In the genomic region with DNA sequence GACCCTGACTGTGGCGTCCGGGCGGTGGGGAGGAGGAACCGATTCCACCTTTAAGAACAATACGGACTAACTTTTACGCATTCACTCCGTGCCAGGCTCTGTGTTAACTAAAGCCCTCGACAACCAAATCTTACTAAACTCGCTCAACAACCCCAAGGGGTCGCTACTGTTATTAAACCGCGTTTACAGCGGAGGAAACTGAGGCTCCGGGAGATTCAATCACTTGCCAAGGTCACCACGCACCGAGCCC, we compare ENCODE assay signal across 9 cellular contexts. TPM values are rescaled to one million over a fixed set of nuclear protein-coding genes. Genes with fewer than 3 reads are reported as not detected.
DNase-seq lines count a peak whose midpoint lies in the region; ATAC-seq and TF ChIP-seq lines count a peak whose summit lies in the region.
"Had no signal": no experiment of that assay in that cellular context is flagged by ENCODE, and none has a peak within 500 bp of the region (broad histone marks: within the 10 kb centered on the region; RNA-seq: fewer than 3 reads in every experiment).

No MANE protein-coding gene starts in this region.

- H3K27ac Mint-ChIP-seq in MCF 10A (ENCODE audit: low read depth, unreplicated experiment): no peak overlapping the region

- TF ChIP-seq CTCF in BJ (IDR thresholded peaks at IDR 0.05; ENCODE audit: insufficient read depth, low read depth, low read length) (0 out of 2 replicates have a peak, but pooled peaks have one; percentile 11), MCF 10A (IDR thresholded peaks at IDR 0.05; ENCODE audit: unreplicated experiment) (no peak)

- H3K9me3 Mint-ChIP-seq in MCF 10A (ENCODE audit: unreplicated experiment): no peaks in the 10 kb centered on the region

- H3K9me3 ChIP-seq in mucosa of stomach (ENCODE audit: control insufficient read depth, low read length): no peaks in the 10 kb centered on the region

- H3K36me3 ChIP-seq in BJ (ENCODE audit: control insufficient read depth, insufficient read depth, low read length) (peaks cover under 1% of the 10 kb centered on the region), mucosa of stomach (ENCODE audit: control insufficient read depth, insufficient read depth, low read length) (no peaks in the 10 kb centered on the region)

- H3K9ac ChIP-seq in mucosa of stomach (ENCODE audit: low read length): peak overlapping the region; percentile 28

- CTCF ChIA-PET in BJ (lab: Yijun Ruan, JAX): interaction anchor here (0.9 to 1.0 kb wide), 2 partner anchors 32 to 47 kb away, joined by 3 to 4 read pairs; a partner anchor contains a TSS
- CTCF ChIA-PET in MCF 10A (lab: Yijun Ruan, JAX): interaction anchor here (0.6 kb wide), 2 partner anchors 17 to 53 kb away, joined by 3 read pairs; a partner anchor contains a TSS

- intact Hi-C loops in MCF 10A (cut with micrococcal nuclease): no loop called here

- TF ChIP-seq POLR2A in GM18505 (IDR thresholded peaks at IDR 0.05; ENCODE audit: borderline replicate concordance, extremely low read depth, insufficient read depth, insufficient read length): no peak

- no peaks in the 10 kb centered on the region for H3K27me3 ChIP-seq in BJ (ENCODE audit: control insufficient read depth, insufficient read depth, low read length)
- H3K27me3 ChIP-seq in mucosa of stomach (ENCODE audit: control insufficient read depth, insufficient read depth, low read length): no peaks in the 10 kb centered on the region

- H3K4me1 ChIP-seq in mucosa of stomach (ENCODE audit: control insufficient read depth, insufficient read depth, low read length): peaks cover 24% of the 10 kb centered on the region

- no TSS peak for BruUV-seq in MCF 10A (replicated peaks; lab: Mats Ljungman, UMichigan)

- H3K4me1 Mint-ChIP-seq in MCF 10A (ENCODE audit: insufficient read depth, unreplicated experiment): peaks cover 12% of the 10 kb centered on the region

- POLR2A ChIA-PET in BJ (lab: Charles Lee): no interaction called here
- POLR2A ChIA-PET in MCF 10A (lab: Yijun Ruan, JAX): interaction anchor here (0.5 to 2.2 kb wide), 2 partner anchors 8 to 29 kb away, joined by 3 to 14 read pairs; no protein-coding TSS in a partner anchor

- peak overlapping the region; percentile 78 for H3K4me3 Mint-ChIP-seq in MCF 10A (ENCODE audit: unreplicated experiment)

- DNase-seq in BJ (ENCODE audit: low read depth) (no peak), MCF 10A (ENCODE audit: unreplicated experiment) (no peak), NCI-H1092 (lab: John Stamatoyannopoulos, UW) (no peak)
- no peak for DNase-seq in Jurkat, Clone E6-1 (ENCODE audit: low read depth, low spot score)

- ATAC-seq in HG03442 (IDR thresholded peaks at IDR 0.05; ENCODE audit: unreplicated experiment) (no peak), HG02642 (IDR thresholded peaks at IDR 0.05; ENCODE audit: poor library complexity, unreplicated experiment) (no peak), GM18505 (IDR thresholded peaks at IDR 0.05; ENCODE audit: unreplicated experiment) (no peak)

- H3K27me3 Mint-ChIP-seq in MCF 10A (ENCODE audit: insufficient read depth, unreplicated experiment): no peaks in the 10 kb centered on the region

- H3K36me3 Mint-ChIP-seq in MCF 10A (ENCODE audit: insufficient read depth, unreplicated experiment): peaks cover 27% of the 10 kb centered on the region

- peak overlapping the region; percentile 78 for H3K4me3 ChIP-seq in BJ (ENCODE audit: low read depth, low read length)
- peak overlapping the region; percentile 54 for H3K4me3 ChIP-seq in Jurkat, Clone E6-1 (ENCODE audit: low read length)
- no peak overlapping the region for H3K4me3 ChIP-seq in mucosa of stomach (ENCODE audit: low read length)

RNA-seq across cellular contexts. Expression of a gene that starts 1.2 kb away (rescaled TPM):
- 7.4 and 9.2 TPM in 2 replicates for polyA plus RNA-seq in BJ (2011; rRNA removed)
- polyA minus RNA-seq in BJ (2011; rRNA and poly(A)+ RNA removed): 7.1 and 7.2 TPM in 2 replicates
- 84.3 TPM for polyA plus RNA-seq in Jurkat, Clone E6-1 (2012; ENCODE audit: insufficient read depth, insufficient read length)
- total RNA-seq in MCF 10A (2022): 12.9 and 19.8 TPM in 2 replicates

RNA-seq across cellular contexts. Expression of a gene that starts 3.8 kb away (rescaled TPM):
- not detected in 2 replicates for polyA plus RNA-seq in BJ (2011; rRNA removed)
- not detected in 2 replicates for polyA minus RNA-seq in BJ (2011; rRNA and poly(A)+ RNA removed)
- not detected for polyA plus RNA-seq in Jurkat, Clone E6-1 (2012; ENCODE audit: insufficient read depth, insufficient read length)
- total RNA-seq in MCF 10A (2022): not detected in 2 replicates
- total RNA-seq: mononuclear cell had no signal

RNA-seq across cellular contexts. Expression of a gene that starts 16.8 kb away (rescaled TPM):
- polyA plus RNA-seq in BJ (2011; rRNA removed): 0.39 and 0.58 TPM in 2 replicates
- not detected in 2 replicates for polyA minus RNA-seq in BJ (2011; rRNA and poly(A)+ RNA removed)
- 3.0 TPM for polyA plus RNA-seq in Jurkat, Clone E6-1 (2012; ENCODE audit: insufficient read depth, insufficient read length)
- 0.32 and 0.54 TPM in 2 replicates for total RNA-seq in MCF 10A (2022)

RNA-seq across cellular contexts. Expression of a gene that starts 27.5 kb away (rescaled TPM):
- polyA plus RNA-seq in BJ (2011; rRNA removed): 0.15 and 0.17 TPM in 2 replicates
- 0.14 TPM in 1 of 2 replicates, not detected in the other for polyA minus RNA-seq in BJ (2011; rRNA and poly(A)+ RNA removed)
- polyA plus RNA-seq in Jurkat, Clone E6-1 (2012; ENCODE audit: insufficient read depth, insufficient read length): not detected
- not detected in 2 replicates for total RNA-seq in MCF 10A (2022)

RNA-seq across cellular contexts. Expression of a gene that starts 28.2 kb away (rescaled TPM):
- polyA plus RNA-seq in BJ (2011; rRNA removed): 15.6 and 35.4 TPM in 2 replicates
- polyA minus RNA-seq in BJ (2011; rRNA and poly(A)+ RNA removed): 19.2 and 27.1 TPM in 2 replicates
- 49.7 TPM for polyA plus RNA-seq in Jurkat, Clone E6-1 (2012; ENCODE audit: insufficient read depth, insufficient read length)
- total RNA-seq in MCF 10A (2022): 44.7 and 49.8 TPM in 2 replicates
